Comparison of ENCODE assay signal across 15 cellular contexts in the genomic region with DNA sequence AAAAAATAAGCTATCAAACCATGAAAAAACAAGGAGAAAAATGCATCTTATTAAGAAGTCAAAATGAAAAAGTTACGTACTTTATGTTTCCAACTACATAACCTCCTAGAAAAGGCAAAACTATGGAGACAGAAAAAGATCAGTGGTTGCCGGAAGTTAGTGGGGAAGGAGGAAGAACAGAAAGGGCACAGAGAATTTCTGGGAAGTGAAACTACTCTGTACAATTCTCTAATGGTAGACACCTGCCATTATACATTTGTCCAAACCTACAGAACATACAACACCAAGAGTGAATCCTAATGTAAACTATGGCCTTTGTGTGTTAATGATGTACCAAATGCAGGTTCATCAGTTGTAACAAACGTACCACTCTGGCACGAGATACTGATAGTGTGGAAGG.
"Had no signal": no experiment of that assay in that cellular context is flagged by ENCODE, and none has a peak within 500 bp of the region (broad histone marks: within the 10 kb centered on the region; RNA-seq: fewer than 3 reads in every experiment).

No MANE protein-coding gene starts in this region.

- H3K4me3 ChIP-seq: left lung, mucosa of descending colon had no signal

- H3K27ac ChIP-seq: left lung, neutrophil, parathyroid adenoma had no signal

- H3K79me2 ChIP-seq: parathyroid adenoma had no signal

- H3K4me3 Mint-ChIP-seq: activated CD8-positive, alpha-beta T cell treated with anti-CD3 and anti-CD28 coated beads for 36 hours; activated T-cell treated with anti-CD3 and anti-CD28 coated beads, Interleukin-2, amount 50 U/mL, for 72 hours; natural killer cell had no signal

- H3K9me3 Mint-ChIP-seq: activated CD8-positive, alpha-beta T cell treated with anti-CD3 and anti-CD28 coated beads for 36 hours; activated naive CD4-positive, alpha-beta T cell treated with anti-CD3 and anti-CD28 coated beads, Interleukin-2, amount 50 U/mL, for 72 hours; activated T-cell treated with anti-CD3 and anti-CD28 coated beads, Interleukin-2, amount 50 U/mL, for 72 hours; natural killer cell had no signal

- H2AFZ ChIP-seq: parathyroid adenoma had no signal

- DNase-seq: activated CD4-positive, alpha-beta T cell treated with anti-CD3 and anti-CD28 coated beads for 48 hours; activated CD8-positive, alpha-beta T cell treated with anti-CD3 and anti-CD28 coated beads for 36 hours; activated gamma-delta T cell; activated T-cell treated with anti-CD3 and anti-CD28 coated beads, Interleukin-2, amount 50 U/mL, for 72 hours; amniotic stem cell; hippocampal formation; left lung; mammary epithelial cell; mucosa of descending colon; natural killer cell; stimulated activated CD4-positive, alpha-beta T cell treated with anti-CD3 and anti-CD28 coated beads, Interleukin-1b, Interleukin-23, amount 100 ng/mL, for 48 hours had no signal

- H3K9ac ChIP-seq: parathyroid adenoma had no signal

- H3K27ac Mint-ChIP-seq: activated CD8-positive, alpha-beta T cell treated with anti-CD3 and anti-CD28 coated beads for 36 hours; activated naive CD4-positive, alpha-beta T cell treated with anti-CD3 and anti-CD28 coated beads, Interleukin-2, amount 50 U/mL, for 72 hours; activated T-cell treated with anti-CD3 and anti-CD28 coated beads, Interleukin-2, amount 50 U/mL, for 72 hours; natural killer cell had no signal

- H3K27me3 ChIP-seq: left lung, neutrophil had no signal

- ATAC-seq: activated CD8-positive, alpha-beta T cell treated with anti-CD3 and anti-CD28 coated beads for 36 hours; activated naive CD4-positive, alpha-beta T cell treated with anti-CD3 and anti-CD28 coated beads, Interleukin-2, amount 50 U/mL, for 72 hours; activated T-cell treated with anti-CD3 and anti-CD28 coated beads, Interleukin-2, amount 50 U/mL, for 72 hours; esophagus mucosa; left lung; mucosa of descending colon; natural killer cell had no signal

- H3K27me3 Mint-ChIP-seq: activated CD8-positive, alpha-beta T cell treated with anti-CD3 and anti-CD28 coated beads for 36 hours had no signal

- H3K4me1 Mint-ChIP-seq: natural killer cell had no signal

- H3K9me3 ChIP-seq: left lung, mucosa of descending colon, neutrophil had no signal

- H3K4me1 ChIP-seq: left lung, parathyroid adenoma had no signal
